Comparison of ENCODE assay signal across 9 cellular contexts in the genomic region with DNA sequence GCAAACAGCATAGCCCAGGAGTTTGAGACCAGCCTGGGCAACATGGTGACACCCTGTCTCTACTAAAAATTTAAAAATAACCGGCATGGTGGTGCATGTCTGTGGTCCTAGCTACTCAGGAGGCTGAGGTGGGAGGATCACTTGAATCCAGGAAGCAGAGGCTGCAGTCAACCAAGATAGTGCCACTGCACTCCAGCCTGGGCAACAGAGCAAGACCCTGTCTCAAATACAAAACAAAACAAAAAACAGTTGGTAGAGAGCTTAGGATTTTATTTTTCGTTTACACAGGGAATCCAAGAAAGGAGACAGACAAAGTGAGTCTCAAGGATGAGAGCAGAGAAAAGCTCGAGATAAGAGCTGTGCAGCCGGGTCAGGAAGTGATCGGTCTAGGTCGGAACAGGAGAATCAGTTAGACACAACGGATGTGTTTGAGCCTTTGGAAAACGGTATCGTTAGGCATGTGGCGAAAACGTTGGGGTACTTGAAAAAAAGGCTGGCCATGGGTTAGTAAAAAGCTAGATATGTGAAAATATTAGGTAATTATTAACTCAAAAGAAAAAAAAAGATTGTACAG. TPM values are rescaled to one million over a fixed set of nuclear protein-coding genes. Genes with fewer than 3 reads are reported as not detected.
DNase-seq lines count a peak whose midpoint lies in the region; ATAC-seq and TF ChIP-seq lines count a peak whose summit lies in the region.
"Had no signal": no experiment of that assay in that cellular context is flagged by ENCODE, and none has a peak within 500 bp of the region (broad histone marks: within the 10 kb centered on the region; RNA-seq: fewer than 3 reads in every experiment).

No MANE protein-coding gene starts in this region.

- H3K36me3 ChIP-seq in iPS-15b (ENCODE audit: control insufficient read depth, insufficient read depth, low read length) (peaks cover 9% of the 10 kb centered on the region), subcutaneous abdominal adipose tissue (ENCODE audit: control insufficient read depth in 5 of 5, insufficient read depth in 5 of 5, low read length in 5 of 5) (peaks cover 0 to 14% (median 11%) of the 10 kb centered on the region in 5 donors), esophagus squamous epithelium (peaks cover 0 to 20% (median 3%) of the 10 kb centered on the region in 3 donors)

- 72 to 80% methylated on average over 11 of the region's 11 CpGs for WGBS in esophagus squamous epithelium, 2 donors

- no peak for TF ChIP-seq CTCF in esophagus squamous epithelium (IDR thresholded peaks at IDR 0.05)

- H3K4me3 ChIP-seq in iPS-15b (ENCODE audit: low read depth, low read length), result peak overlapping the region; percentile 87
- peak overlapping the region in 4 of 5 donors; percentile 65 to 97 (median 88) for H3K4me3 ChIP-seq in subcutaneous abdominal adipose tissue (ENCODE audit: low read depth in 1 of 5, low read length in 5 of 5)
- H3K4me3 ChIP-seq in esophagus squamous epithelium, result peak overlapping the region in 2 of 4 donors; percentile 91 to 92

- no peaks in the 10 kb centered on the region for H3K27me3 Mint-ChIP-seq in activated naive CD4-positive, alpha-beta T cell treated with anti-CD3 and anti-CD28 coated beads for 36 hours (ENCODE audit: low read depth)
- H3K27me3 Mint-ChIP-seq in activated T-helper 17 cell treated with anti-CD3 and anti-CD28 coated beads, Interleukin-2, amount 50 U/mL, for 72 hours, result no peaks in the 10 kb centered on the region

- TF ChIP-seq POLR2A in esophagus squamous epithelium (IDR thresholded peaks at IDR 0.05), result no peak

- intact Hi-C loops in activated naive CD4-positive, alpha-beta T cell treated with anti-CD3 and anti-CD28 coated beads for 36 hours (cut with micrococcal nuclease), result loop anchor here (2.0 kb wide), 1 partner anchor 15 kb away; no protein-coding TSS in a partner anchor
- intact Hi-C loops in esophagus squamous epithelium (cut with DNase I), result no loop called here

- peak overlapping the region; percentile 90 for H3K4me3 Mint-ChIP-seq in activated naive CD4-positive, alpha-beta T cell treated with anti-CD3 and anti-CD28 coated beads for 36 hours
- H3K4me3 Mint-ChIP-seq in activated T-helper 17 cell treated with anti-CD3 and anti-CD28 coated beads, Interleukin-2, amount 50 U/mL, for 72 hours, result peak overlapping the region; percentile 99

- H3K9me3 ChIP-seq in iPS-15b (ENCODE audit: control insufficient read depth, insufficient read depth, low read length) (no peaks in the 10 kb centered on the region), subcutaneous abdominal adipose tissue (ENCODE audit: control insufficient read depth in 5 of 5, low read length in 5 of 5) (no peaks in the 10 kb centered on the region), esophagus squamous epithelium (no peaks in the 10 kb centered on the region)

- peaks cover 5% of the 10 kb centered on the region for H3K36me3 Mint-ChIP-seq in activated naive CD4-positive, alpha-beta T cell treated with anti-CD3 and anti-CD28 coated beads for 36 hours (ENCODE audit: low read depth)
- peaks cover 24% of the 10 kb centered on the region for H3K36me3 Mint-ChIP-seq in activated T-helper 17 cell treated with anti-CD3 and anti-CD28 coated beads, Interleukin-2, amount 50 U/mL, for 72 hours (ENCODE audit: low read depth)

- H3K9ac ChIP-seq in iPS-15b (ENCODE audit: low read depth, low read length) (no peak overlapping the region), subcutaneous abdominal adipose tissue (ENCODE audit: low read length in 5 of 5) (no peak overlapping the region)

- DNase-seq in activated naive CD4-positive, alpha-beta T cell treated with anti-CD3 and anti-CD28 coated beads for 36 hours, result no peak
- no peak for DNase-seq in activated naive CD4-positive, alpha-beta T cell treated with anti-CD3 and anti-CD28 coated beads, Interleukin-2, amount 50 U/mL, for 16 hours
- DNase-seq in central memory CD4-positive, alpha-beta T cell, result no peak
- no peak for DNase-seq in esophagus squamous epithelium (lab: John Stamatoyannopoulos, UW)
- no peak for DNase-seq in stimulated activated naive CD4-positive, alpha-beta T cell treated with Interleukin-2 at 50 U/mL for 16 hours (lab: John Stamatoyannopoulos, UW)

- H3K27ac ChIP-seq in subcutaneous abdominal adipose tissue (ENCODE audit: low read depth, low read length) (peak overlapping the region; percentile 95), esophagus squamous epithelium (no peak overlapping the region)

- H3K27me3 ChIP-seq in iPS-15b (ENCODE audit: control insufficient read depth, insufficient read depth, low read length) (no peaks in the 10 kb centered on the region), subcutaneous abdominal adipose tissue (ENCODE audit: control insufficient read depth in 5 of 5, insufficient read depth in 4 of 5, low read length in 5 of 5) (no peaks in the 10 kb centered on the region), esophagus squamous epithelium (no peaks in the 10 kb centered on the region)

- no peaks in the 10 kb centered on the region for H3K9me3 Mint-ChIP-seq in activated naive CD4-positive, alpha-beta T cell treated with anti-CD3 and anti-CD28 coated beads for 36 hours
- H3K9me3 Mint-ChIP-seq in activated T-helper 17 cell treated with anti-CD3 and anti-CD28 coated beads, Interleukin-2, amount 50 U/mL, for 72 hours, result no peaks in the 10 kb centered on the region

- ATAC-seq in activated T-helper 17 cell treated with anti-CD3 and anti-CD28 coated beads, Interleukin-2, amount 50 U/mL, for 72 hours (replicated peaks), result no peak

- no peaks in the 10 kb centered on the region for H3K4me1 ChIP-seq in iPS-15b (ENCODE audit: control insufficient read depth, insufficient read depth, low read length)
- peaks cover 15 to 41% (median 34%) of the 10 kb centered on the region in 5 donors for H3K4me1 ChIP-seq in subcutaneous abdominal adipose tissue (ENCODE audit: control insufficient read depth in 5 of 5, insufficient read depth in 5 of 5, low read length in 5 of 5)
- H3K4me1 ChIP-seq in esophagus squamous epithelium, result peaks cover 24 to 49% (median 25%) of the 10 kb centered on the region in 3 donors

- CTCF ChIA-PET in activated naive CD4-positive, alpha-beta T cell treated with anti-CD3 and anti-CD28 coated beads for 36 hours (lab: Charles Lee), result interaction anchor here (0.8 to 1.2 kb wide), 3 partner anchors 10 to 65 kb away, joined by 3 to 5 read pairs (median 3); no protein-coding TSS in a partner anchor

- H3K4me1 Mint-ChIP-seq in activated naive CD4-positive, alpha-beta T cell treated with anti-CD3 and anti-CD28 coated beads for 36 hours (ENCODE audit: low read depth), result peaks cover 24% of the 10 kb centered on the region
- H3K4me1 Mint-ChIP-seq in activated T-helper 17 cell treated with anti-CD3 and anti-CD28 coated beads, Interleukin-2, amount 50 U/mL, for 72 hours, result peaks cover 12% of the 10 kb centered on the region

- H3K27ac Mint-ChIP-seq in activated naive CD4-positive, alpha-beta T cell treated with anti-CD3 and anti-CD28 coated beads for 36 hours, result peak overlapping the region; percentile 85
- H3K27ac Mint-ChIP-seq in activated T-helper 17 cell treated with anti-CD3 and anti-CD28 coated beads, Interleukin-2, amount 50 U/mL, for 72 hours, result peak overlapping the region; percentile 99

RNA-seq across cellular contexts. Expression of gene MIB2, which starts 1.7 kb away (rescaled TPM):
- total RNA-seq in activated naive CD4-positive, alpha-beta T cell treated with anti-CD3 and anti-CD28 coated beads for 36 hours, result 10 to 100 TPM; 27.6 to 31.7 TPM
- 10 to 100 TPM; 42.7 to 83.5 TPM for total RNA-seq in activated T-helper 17 cell treated with anti-CD3 and anti-CD28 coated beads, Interleukin-2, amount 50 U/mL, for 72 hours
- 10 to 100 TPM; 80.0 to 99.8 (median 96.6) TPM for total RNA-seq in esophagus squamous epithelium

RNA-seq across cellular contexts. Expression of gene FNDC10, which starts 13.7 kb away (rescaled TPM):
- 1 to 10 TPM in 1 of 2 experiments, under 1 TPM in 1; 0.94 to 1.2 TPM for total RNA-seq in activated naive CD4-positive, alpha-beta T cell treated with anti-CD3 and anti-CD28 coated beads for 36 hours
- 1 to 10 TPM; 1.1 to 1.4 TPM for total RNA-seq in activated T-helper 17 cell treated with anti-CD3 and anti-CD28 coated beads, Interleukin-2, amount 50 U/mL, for 72 hours
- 10 to 100 TPM in 1 of 4 donors, 1 to 10 TPM in 3; 5.8 to 15.6 (median 7.9) TPM for total RNA-seq in esophagus squamous epithelium

RNA-seq across cellular contexts. Expression of gene MMP23B, which starts 18.4 kb away (rescaled TPM):
- under 1 TPM; 0.64 to 0.99 TPM for total RNA-seq in activated naive CD4-positive, alpha-beta T cell treated with anti-CD3 and anti-CD28 coated beads for 36 hours
- 1 to 10 TPM; 1.8 to 6.5 TPM for total RNA-seq in activated T-helper 17 cell treated with anti-CD3 and anti-CD28 coated beads, Interleukin-2, amount 50 U/mL, for 72 hours
- total RNA-seq in esophagus squamous epithelium, result 1 to 10 TPM in 3 of 4 donors, under 1 TPM in 1; 0.49 to 7.6 (median 2.7) TPM
- total RNA-seq: SK-MEL-5 had no signal

RNA-seq across cellular contexts. Expression of gene SSU72, which starts 38.9 kb away (rescaled TPM):
- total RNA-seq in activated naive CD4-positive, alpha-beta T cell treated with anti-CD3 and anti-CD28 coated beads for 36 hours, result 10 to 100 TPM; 91.6 to 95.9 TPM
- 100 to 1,000 TPM in 1 of 2 donors, 10 to 100 TPM in 1; 75.6 to 133 TPM for total RNA-seq in activated T-helper 17 cell treated with anti-CD3 and anti-CD28 coated beads, Interleukin-2, amount 50 U/mL, for 72 hours
- 100 to 1,000 TPM in 3 of 4 donors, 10 to 100 TPM in 1; 98.4 to 125 (median 124) TPM for total RNA-seq in esophagus squamous epithelium

RNA-seq across cellular contexts. Expression of gene CDK11B, which starts 45.2 kb away (rescaled TPM):
- total RNA-seq in activated naive CD4-positive, alpha-beta T cell treated with anti-CD3 and anti-CD28 coated beads for 36 hours, result 10 to 100 TPM; 33.7 to 34.4 TPM
- 10 to 100 TPM; 19.1 to 34.4 TPM for total RNA-seq in activated T-helper 17 cell treated with anti-CD3 and anti-CD28 coated beads, Interleukin-2, amount 50 U/mL, for 72 hours
- total RNA-seq in esophagus squamous epithelium, result 10 to 100 TPM; 10.1 to 17.2 (median 13.7) TPM
